ENCODE assay signal across 8 cellular contexts in genomic region chr3:87227835-87228144, GRCh38. TPM values are rescaled to one million over a fixed set of nuclear protein-coding genes. Genes with fewer than 3 reads are reported as not detected.
A peak's percentile ranks its signal among the peaks of the same experiment; 100 is the strongest.
DNase-seq lines count a peak whose midpoint lies in the region; ATAC-seq, FAIRE-seq and TF ChIP-seq lines count a peak whose summit lies in the region.

No MANE protein-coding gene starts in this region.

- CTCF ChIA-PET in activated CD8-positive, alpha-beta T cell treated with anti-CD3 and anti-CD28 coated beads, Interleukin-2, amount 10 ng/mL, durations not matched to agents 7 days and 5 days (lab: Charles Lee): no interaction called here

- H3K4me3 Mint-ChIP-seq in activated CD8-positive, alpha-beta T cell treated with anti-CD3 and anti-CD28 coated beads, Interleukin-2, amount 10 ng/mL, durations not matched to agents 7 days and 5 days: peak overlapping the region; percentile 97

- no peak for TF ChIP-seq EP300 in transverse colon (IDR thresholded peaks at IDR 0.05; ENCODE audit: low read depth)

- FAIRE-seq in keratinocyte (lab: Jason Lieb, UNC) (no peak), RCC 7860 (lab: Jason Lieb, UNC) (no peak)

- H3K79me2 ChIP-seq in keratinocyte (ENCODE audit: control insufficient read depth, insufficient read depth, low read length): peaks cover 57% of the 10 kb centered on the region

- no peaks in the 10 kb centered on the region for H3K9me1 ChIP-seq in keratinocyte (ENCODE audit: control insufficient read depth, extremely low read depth, insufficient read depth, low read length)

- peak overlapping the region; percentile 99 for H3K9ac ChIP-seq in keratinocyte (ENCODE audit: control insufficient read depth, extremely low read depth, insufficient read depth, low read length)

- TF ChIP-seq CTCF in GM12865 (IDR thresholded peaks at IDR 0.05; ENCODE audit: insufficient read depth, low read depth, low read length, missing control alignments): no peak
- TF ChIP-seq CTCF in keratinocyte (optimal IDR thresholded peaks at IDR 0.05 in 1 of 3, IDR thresholded peaks at IDR 0.05 in 1 of 3, conservative IDR thresholded peaks at IDR 0.05 in 1 of 3; ENCODE audit: extremely low read depth in 1 of 3, insufficient read depth in 2 of 3, low read length in 3 of 3): no peak
- no peak for TF ChIP-seq CTCF in transverse colon (IDR thresholded peaks at IDR 0.05)

- H3K4me1 ChIP-seq in keratinocyte (ENCODE audit: control insufficient read depth, extremely low read depth, insufficient read depth, low read length): peaks cover 13% of the 10 kb centered on the region
- H3K4me1 ChIP-seq in transverse colon: peaks cover 5 to 31% (median 23%) of the 10 kb centered on the region in 4 donors

- H3K36me3 ChIP-seq in keratinocyte (ENCODE audit: control insufficient read depth in 2 of 2, extremely low read depth in 1 of 2, insufficient read depth in 2 of 2, low read length in 2 of 2) (peaks cover 3 to 5% of the 10 kb centered on the region in 2 experiments), transverse colon (no peaks in the 10 kb centered on the region)

- POLR2A ChIA-PET in activated CD8-positive, alpha-beta T cell treated with anti-CD3 and anti-CD28 coated beads, Interleukin-2, amount 10 ng/mL, durations not matched to agents 7 days and 5 days (lab: Charles Lee): no interaction called here

- H4K20me1 ChIP-seq in keratinocyte (ENCODE audit: control insufficient read depth, extremely low read depth, insufficient read depth, low read length): no peaks in the 10 kb centered on the region

- H3K27ac ChIP-seq in keratinocyte (ENCODE audit: control insufficient read depth, insufficient read depth, low read length) (peak overlapping the region; percentile 98), transverse colon (peak overlapping the region; percentile 91 to 99 (median 94))

- peak overlapping the region; percentile 96 for H3K27ac Mint-ChIP-seq in activated CD8-positive, alpha-beta T cell treated with anti-CD3 and anti-CD28 coated beads, Interleukin-2, amount 10 ng/mL, durations not matched to agents 7 days and 5 days

- 0% methylated on average over 2 to 3 of the region's 3 CpGs for WGBS in transverse colon (ENCODE audit: low coverage in 1 of 2), 2 donors

- intact Hi-C loops in transverse colon (cut with DNase I; ENCODE audit: low total_unique reads): no loop called here

- H3K27me3 ChIP-seq in keratinocyte (ENCODE audit: control insufficient read depth, extremely low read depth, insufficient read depth, low read length): no peaks in the 10 kb centered on the region
- no peaks in the 10 kb centered on the region for H3K27me3 ChIP-seq in transverse colon

- H3K27me3 Mint-ChIP-seq in activated CD8-positive, alpha-beta T cell treated with anti-CD3 and anti-CD28 coated beads, Interleukin-2, amount 10 ng/mL, durations not matched to agents 7 days and 5 days (ENCODE audit: low read depth): peaks cover 16% of the 10 kb centered on the region

- dilution Hi-C loops in keratinocyte (cut with MboI; ENCODE audit: extremely low pct_ligation_motif_present, low sequenced_read_pairs): no loop called here

- peak overlapping the region; percentile 88 for H3K4me2 ChIP-seq in keratinocyte (ENCODE audit: control insufficient read depth, extremely low read depth, insufficient read depth, low read depth, low read length)

- TF ChIP-seq POLR2A in transverse colon (IDR thresholded peaks at IDR 0.05): no peak

- peak overlapping the region; percentile 92 for H2AFZ ChIP-seq in keratinocyte (ENCODE audit: control insufficient read depth, low read length)

- no peaks in the 10 kb centered on the region for H3K9me3 Mint-ChIP-seq in activated CD8-positive, alpha-beta T cell treated with anti-CD3 and anti-CD28 coated beads, Interleukin-2, amount 10 ng/mL, durations not matched to agents 7 days and 5 days (ENCODE audit: insufficient read depth)

- H3K9me3 ChIP-seq in keratinocyte (ENCODE audit: control insufficient read depth, low read depth, low read length) (no peaks in the 10 kb centered on the region), transverse colon (no peaks in the 10 kb centered on the region)

- in situ Hi-C loops in transverse colon (cut with MboI; ENCODE audit: low pct_ligation_motif_present in 1 of 4, low pct_unique_long_range_greater_than_20kb in 1 of 4, low sequenced_read_pairs in 3 of 4): no loop called here

- H3K4me3 ChIP-seq in GM12865 (ENCODE audit: low read depth, low read length) (peak overlapping the region; percentile 77), keratinocyte (ENCODE audit: control insufficient read depth in 2 of 3, extremely low read depth in 1 of 3, insufficient read depth in 2 of 3, low read depth in 1 of 3, low read length in 3 of 3) (peak overlapping the region; percentile 81 to 100 (median 97)), transverse colon (peak overlapping the region; percentile 82 to 98 (median 90))

- no peak for DNase-seq in GM12865 (ENCODE audit: low read depth)
- DNase-seq in activated CD8-positive, alpha-beta T cell treated with anti-CD3 and anti-CD28 coated beads, Interleukin-2, amount 10 ng/mL, durations not matched to agents 7 days and 5 days: no peak
- no peak for DNase-seq in keratinocyte (ENCODE audit: low read depth, low spot score)
- DNase-seq in transverse colon: no peak
- DNase-seq in COR-L47 (lab: John Stamatoyannopoulos, UW): no peak
- no peak for DNase-seq in pons (ENCODE audit: low spot score)
- DNase-seq in RCC 7860 (ENCODE audit: low spot score): no peak

- peak; percentile 3 for ATAC-seq in HG02870 (IDR thresholded peaks at IDR 0.05; ENCODE audit: unreplicated experiment)
- ATAC-seq in activated CD8-positive, alpha-beta T cell treated with anti-CD3 and anti-CD28 coated beads, Interleukin-2, amount 10 ng/mL, durations not matched to agents 7 days and 5 days: no peak

- peaks cover 24% of the 10 kb centered on the region for H3K4me1 Mint-ChIP-seq in activated CD8-positive, alpha-beta T cell treated with anti-CD3 and anti-CD28 coated beads, Interleukin-2, amount 10 ng/mL, durations not matched to agents 7 days and 5 days (ENCODE audit: low read depth)

- peaks cover 4% of the 10 kb centered on the region for H3K36me3 Mint-ChIP-seq in activated CD8-positive, alpha-beta T cell treated with anti-CD3 and anti-CD28 coated beads, Interleukin-2, amount 10 ng/mL, durations not matched to agents 7 days and 5 days (ENCODE audit: low read depth)

RNA-seq across cellular contexts. Expression of gene CHMP2B, which starts 0.7 kb away (rescaled TPM):
- total RNA-seq in activated CD8-positive, alpha-beta T cell treated with anti-CD3 and anti-CD28 coated beads, Interleukin-2, amount 10 ng/mL, durations not matched to agents 7 days and 5 days: 10 to 100 TPM; 18.8 to 21.2 TPM
- 17.0 to 38.2 TPM (median 37.5 TPM) in 3 replicates for polyA plus RNA-seq in keratinocyte
- polyA plus RNA-seq in keratinocyte (2011; ENCODE audit: low read depth): 111 TPM
- polyA plus RNA-seq in keratinocyte (2011; cell fraction: cytosol; rRNA removed): 23.0 and 42.6 TPM in 2 replicates
- 22.2 and 32.0 TPM in 2 replicates for polyA plus RNA-seq in keratinocyte (2011; cell fraction: nucleus; rRNA removed)
- 34.1 and 50.9 TPM in 2 replicates for polyA plus RNA-seq in keratinocyte (2012; ENCODE audit: low replicate concordance)
- 2.4 to 12.7 TPM (median 4.3 TPM) in 3 replicates for polyA minus RNA-seq in keratinocyte
- polyA minus RNA-seq in keratinocyte (2011; cell fraction: cytosol; rRNA and poly(A)+ RNA removed): 27.4 TPM
- 6.0 and 15.6 TPM in 2 replicates for polyA minus RNA-seq in keratinocyte (2011; cell fraction: nucleus; rRNA and poly(A)+ RNA removed)
- total RNA-seq in transverse colon: 100 to 1,000 TPM in 1 of 4 donors, 10 to 100 TPM in 2, 1 to 10 TPM in 1; 7.8 to 126 (median 54.6) TPM

RNA-seq across cellular contexts. Expression of gene POU1F1, which starts 48.6 kb away (rescaled TPM):
- not detected for total RNA-seq in activated CD8-positive, alpha-beta T cell treated with anti-CD3 and anti-CD28 coated beads, Interleukin-2, amount 10 ng/mL, durations not matched to agents 7 days and 5 days
- not detected in 3 replicates for polyA plus RNA-seq in keratinocyte
- polyA plus RNA-seq in keratinocyte (2011; ENCODE audit: low read depth): not detected
- not detected in 2 replicates for polyA plus RNA-seq in keratinocyte (2011; cell fraction: cytosol; rRNA removed)
- not detected in 2 replicates for polyA plus RNA-seq in keratinocyte (2011; cell fraction: nucleus; rRNA removed)
- polyA plus RNA-seq in keratinocyte (2012; ENCODE audit: low replicate concordance): not detected in 2 replicates
- not detected in 3 replicates for polyA minus RNA-seq in keratinocyte
- polyA minus RNA-seq in keratinocyte (2011; cell fraction: cytosol; rRNA and poly(A)+ RNA removed): not detected
- polyA minus RNA-seq in keratinocyte (2011; cell fraction: nucleus; rRNA and poly(A)+ RNA removed): not detected in 2 replicates
- total RNA-seq in transverse colon: not detected
